Comparison of ENCODE assay signal across 26 cellular contexts in genomic region chr19:1830568-1830967, GRCh38.
"Had no signal": no experiment of that assay in that cellular context is flagged by ENCODE, and none has a peak within 500 bp of the region (broad histone marks: within the 10 kb centered on the region; RNA-seq: fewer than 3 reads in every experiment).

No MANE protein-coding gene starts in this region.

- DNase-seq: activated CD4-positive, alpha-beta T cell treated with anti-CD3 and anti-CD28 coated beads for 4 hours; activated CD4-positive, alpha-beta T cell treated with anti-CD3 and anti-CD28 coated beads, Interleukin-2, amount 50 U/mL, for 4 hours; activated CD8-positive, alpha-beta memory T cell treated with anti-CD3 and anti-CD28 coated beads for 24 hours; activated effector memory CD4-positive, alpha-beta T cell treated with Interleukin-2 at 50 U/mL for 16 hours; activated naive CD4-positive, alpha-beta T cell treated with Interleukin-2 at 50 U/mL for 16 hours; anterior cingulate cortex; dorsolateral prefrontal cortex; effector memory CD4-positive, alpha-beta T cell; erythroblast; gastrocnemius medialis; left colon; mammary epithelial cell; stimulated activated CD4-positive, alpha-beta T cell treated with anti-CD3 and anti-CD28 coated beads, Interleukin-12 subunit alpha, Interleukin-12 subunit beta, amount 100 ng/mL, for 4 hours; stimulated activated CD4-positive, alpha-beta T cell treated with anti-CD3 and anti-CD28 coated beads, Interleukin-4, amount 100 ng/mL, for 24 hours; stimulated activated naive CD8-positive, alpha-beta T cell treated with anti-CD3 and anti-CD28 coated beads, Interleukin-15, amount 100 ng/mL, for 72 hours; substantia nigra; T-helper 1 cell; thyroid gland; upper lobe of right lung had no signal

- H3K27ac Mint-ChIP-seq: activated naive CD8-positive, alpha-beta T cell; stimulated activated effector memory CD8-positive, alpha-beta T cell treated with anti-CD3 and anti-CD28 coated beads, Interleukin-12 subunit alpha, Interleukin-12 subunit beta, amount 100 ng/mL, for 72 hours; T-helper 2 cell treated with Interferon-gamma antibody and Interleukin-4, amounts not matched to agents 5 μg/mL and 100 μg/mL, for 36 hours had no signal

- H3K27me3 ChIP-seq: dorsolateral prefrontal cortex, gastrocnemius medialis, hepatocyte, thyroid gland, upper lobe of right lung had no signal

- H3K27me3 Mint-ChIP-seq: activated naive CD8-positive, alpha-beta T cell; stimulated activated naive CD8-positive, alpha-beta T cell treated with anti-CD3 and anti-CD28 coated beads, Interleukin-15, amount 100 ng/mL, for 72 hours had no signal

- H3K36me3 Mint-ChIP-seq: activated naive CD8-positive, alpha-beta T cell had no signal

- H3K4me3 ChIP-seq: dorsolateral prefrontal cortex, gastrocnemius medialis, hepatocyte, skin epidermis, thyroid gland, upper lobe of right lung had no signal

- H3K27ac ChIP-seq: dorsolateral prefrontal cortex, gastrocnemius medialis, hepatocyte, skin epidermis, thyroid gland, upper lobe of right lung had no signal

- ATAC-seq: gastrocnemius medialis; sciatic nerve; stimulated activated effector memory CD8-positive, alpha-beta T cell treated with anti-CD3 and anti-CD28 coated beads, Interleukin-12 subunit alpha, Interleukin-12 subunit beta, amount 100 ng/mL, for 72 hours; stimulated activated naive CD8-positive, alpha-beta T cell treated with anti-CD3 and anti-CD28 coated beads, Interleukin-15, amount 100 ng/mL, for 72 hours; upper lobe of right lung had no signal

- H3K4me2 ChIP-seq: hepatocyte had no signal

- H3K9me3 ChIP-seq: gastrocnemius medialis, thyroid gland, upper lobe of right lung had no signal

- H3K4me3 Mint-ChIP-seq: activated naive CD8-positive, alpha-beta T cell; nephron; stimulated activated effector memory CD8-positive, alpha-beta T cell treated with anti-CD3 and anti-CD28 coated beads, Interleukin-12 subunit alpha, Interleukin-12 subunit beta, amount 100 ng/mL, for 72 hours; stimulated activated naive CD8-positive, alpha-beta T cell treated with anti-CD3 and anti-CD28 coated beads, Interleukin-15, amount 100 ng/mL, for 72 hours; T-helper 2 cell treated with Interferon-gamma antibody and Interleukin-4, amounts not matched to agents 5 μg/mL and 100 μg/mL, for 36 hours had no signal

- H3K9me3 Mint-ChIP-seq: nephron; stimulated activated effector memory CD8-positive, alpha-beta T cell treated with anti-CD3 and anti-CD28 coated beads, Interleukin-12 subunit alpha, Interleukin-12 subunit beta, amount 100 ng/mL, for 72 hours; stimulated activated naive CD8-positive, alpha-beta T cell treated with anti-CD3 and anti-CD28 coated beads, Interleukin-15, amount 100 ng/mL, for 72 hours; T-helper 2 cell treated with Interferon-gamma antibody and Interleukin-4, amounts not matched to agents 5 μg/mL and 100 μg/mL, for 36 hours had no signal
